Comparison of ENCODE assay signal across 17 cellular contexts in genomic region chr3:24485511-24485910, GRCh38.
"Had no signal": no experiment of that assay in that cellular context is flagged by ENCODE, and none has a peak within 500 bp of the region (broad histone marks: within the 10 kb centered on the region; RNA-seq: fewer than 3 reads in every experiment).

No MANE protein-coding gene starts in this region.

- H3K4me1 Mint-ChIP-seq: nephron progenitor cell had no signal

- H3K36me3 ChIP-seq: esophagus squamous epithelium, heart right ventricle, left ventricle myocardium inferior, sigmoid colon, stomach, vagina had no signal

- H3K9me3 Mint-ChIP-seq: nephron progenitor cell; T-helper 1 cell treated with Interleukin-12 subunit alpha and Interleukin-12 subunit beta and Interleukin-4 antibody, amounts not matched to agents 30 μg/mL and 1 μg/mL, for 36 hours had no signal

- FAIRE-seq: endometrium, frontal cortex had no signal

- H3K27me3 Mint-ChIP-seq: activated naive CD8-positive, alpha-beta T cell had no signal

- H3K27ac Mint-ChIP-seq: activated naive CD8-positive, alpha-beta T cell; nephron progenitor cell; T-helper 1 cell treated with Interleukin-12 subunit alpha and Interleukin-12 subunit beta and Interleukin-4 antibody, amounts not matched to agents 30 μg/mL and 1 μg/mL, for 36 hours had no signal

- H3K36me3 Mint-ChIP-seq: activated naive CD8-positive, alpha-beta T cell had no signal

- H3K27me3 ChIP-seq: esophagus squamous epithelium, heart right ventricle, sigmoid colon, stomach, vagina had no signal

- H3K4me3 Mint-ChIP-seq: activated naive CD8-positive, alpha-beta T cell; nephron progenitor cell; T-helper 1 cell treated with Interleukin-12 subunit alpha and Interleukin-12 subunit beta and Interleukin-4 antibody, amounts not matched to agents 30 μg/mL and 1 μg/mL, for 36 hours had no signal

- ATAC-seq: heart right ventricle had no signal

- H3K9me3 ChIP-seq: esophagus squamous epithelium, heart right ventricle, left ventricle myocardium inferior, sigmoid colon, stomach, vagina had no signal

- DNase-seq: activated CD4-positive, alpha-beta T cell treated with anti-CD3 and anti-CD28 coated beads, Interleukin-2, amount 50 U/mL, for 48 hours; activated gamma-delta T cell; activated T-cell treated with anti-CD3 and anti-CD28 coated beads, Interleukin-2, amount 50 U/mL, for 48 hours; esophagus squamous epithelium; heart right ventricle; islet precursor cell; left ventricle myocardium inferior; mesendoderm; nephron progenitor cell; sigmoid colon; stimulated activated CD4-positive, alpha-beta T cell treated with anti-CD3 and anti-CD28 coated beads, Interleukin-4, amount 100 ng/mL, for 1 hour; stomach had no signal

- H3K27ac ChIP-seq: esophagus squamous epithelium, heart right ventricle, left ventricle myocardium inferior, stomach, vagina had no signal

- H3K4me3 ChIP-seq: esophagus squamous epithelium, heart right ventricle, left ventricle myocardium inferior, sigmoid colon, stomach, vagina had no signal
